In the genomic region with DNA sequence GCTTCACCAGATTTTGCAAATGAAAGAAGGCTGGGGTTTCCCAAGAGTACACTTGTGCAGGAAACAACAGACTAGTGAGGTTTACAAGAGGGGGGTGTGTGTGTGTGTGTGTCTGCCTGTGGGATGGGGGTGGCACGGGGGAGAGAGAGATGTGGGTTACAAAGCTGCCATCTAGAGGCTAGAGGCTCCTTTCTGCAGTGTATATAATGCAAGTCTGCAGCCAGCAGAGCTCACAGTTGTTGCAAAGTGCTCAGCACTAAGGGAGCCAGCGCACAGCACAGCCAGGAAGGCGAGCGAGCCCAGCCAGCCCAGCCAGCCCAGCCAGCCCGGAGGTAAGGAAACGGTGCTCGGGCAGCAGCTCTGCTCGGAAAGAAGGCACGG, we compare ENCODE assay signal across 8 cellular contexts. TPM values are rescaled to one million over a fixed set of nuclear protein-coding genes. Genes with fewer than 3 reads are reported as not detected.
DNase-seq lines count a peak whose midpoint lies in the region; ATAC-seq and TF ChIP-seq lines count a peak whose summit lies in the region.

ACKR3 (plus strand) TSS at position 233 of the 381 bp plus-strand sequence. CDS start 10,641 bp downstream, outside the sequence.

- peak within 1 kb of the TSS; percentile 81 to 84 (median 84) for H3K4me3 Mint-ChIP-seq in T-cell

- H4K20me1 ChIP-seq in Loucy (ENCODE audit: insufficient read depth, low read length, poor library complexity, severe bottlenecking) = no peaks in the 10 kb centered on the region

- in situ Hi-C loops in G401 (cut with HindIII; ENCODE audit: low sequenced_read_pairs) = no loop called here
- in situ Hi-C loops in astrocyte of the spinal cord (cut with HindIII; ENCODE audit: low sequenced_read_pairs) = no loop called here

- ATAC-seq in T-cell (replicated peaks in 1 of 4) = peak; percentile 92 to 95 (median 94)

- H3K4me2 ChIP-seq in Loucy (ENCODE audit: low read depth, low read length, poor library complexity, severe bottlenecking) = peak within 1 kb of the TSS; percentile 69

- no peaks in the 10 kb centered on the region for H3K27me3 Mint-ChIP-seq in T-cell

- H3K36me3 Mint-ChIP-seq in T-cell = peaks cover 6% of the 10 kb centered on the region

- H3K9me3 Mint-ChIP-seq in T-cell = no peaks in the 10 kb centered on the region

- peaks cover 21 to 28% (median 21%) of the 10 kb centered on the region in 3 donors for H3K4me1 Mint-ChIP-seq in T-cell

- peak within 1 kb of the TSS in 1 of 2 donors; percentile 53 for H3K27ac Mint-ChIP-seq in T-cell

- H2AFZ ChIP-seq in Loucy (ENCODE audit: low read length) = no peak within 1 kb of the TSS

- H3K9ac ChIP-seq in Loucy (ENCODE audit: low read depth, low read length, poor library complexity, severe bottlenecking) (peak within 1 kb of the TSS; percentile 45), iPS-15b (ENCODE audit: low read depth, low read length) (no peak within 1 kb of the TSS)

- peak; percentile 53 for DNase-seq in G401 (ENCODE audit: low spot score)
- peak; percentile 80 for DNase-seq in GOT3 (lab: John Stamatoyannopoulos, UW)
- DNase-seq in T-cell = peak; percentile 47 to 89 (median 78)
- DNase-seq in astrocyte of the spinal cord (ENCODE audit: low read depth, low spot score) = peak; percentile 88
- peak; percentile 34 for DNase-seq in skeletal muscle cell (ENCODE audit: low read depth)
- no peak for DNase-seq in NK-92 treated with Interleukin-12 subunit alpha and Interleukin-12 subunit beta, amount 100 ng/mL, for 24 hours (lab: John Stamatoyannopoulos, UW)

- no peaks in the 10 kb centered on the region for H3F3A ChIP-seq in Loucy (ENCODE audit: low read depth)

- no peaks in the 10 kb centered on the region for H3K9me2 ChIP-seq in Loucy (replicated peaks; ENCODE audit: low read depth, low read length)

- no peaks in the 10 kb centered on the region for H3K36me3 ChIP-seq in Loucy (ENCODE audit: insufficient read depth, low read length)
- no peaks in the 10 kb centered on the region for H3K36me3 ChIP-seq in iPS-15b (ENCODE audit: control insufficient read depth, insufficient read depth, low read length)

- CTCF ChIA-PET in T-cell (lab: Charles Lee) = interaction anchor here (0.5 to 5.1 kb wide), 19 partner anchors 10 to 516 kb away, joined by 3 to 109 read pairs (median 4); partner anchors contain the start of gene COPS8 (in 1 of the 2)

- H3K9me3 ChIP-seq in Loucy (ENCODE audit: insufficient read depth, low read depth, low read length) (no peaks in the 10 kb centered on the region), iPS-15b (ENCODE audit: control insufficient read depth, insufficient read depth, low read length) (no peaks in the 10 kb centered on the region)

- TF ChIP-seq CTCF in Loucy (conservative IDR thresholded peaks at IDR 0.05; ENCODE audit: low read length) (peak; percentile 83), astrocyte of the spinal cord (IDR thresholded peaks at IDR 0.05; ENCODE audit: low read depth, low read length) (peak; percentile 62)

- H3K4me3 ChIP-seq in Loucy (ENCODE audit: low read length, poor library complexity, severe bottlenecking) (peak within 1 kb of the TSS; percentile 54), astrocyte of the spinal cord (ENCODE audit: low read depth, low read length) (peak within 1 kb of the TSS; percentile 50), iPS-15b (ENCODE audit: low read depth, low read length) (peak within 1 kb of the TSS; percentile 66), skeletal muscle cell (ENCODE audit: low read depth, low read length) (peak within 1 kb of the TSS; percentile 21)

- POLR2A ChIA-PET in T-cell (lab: Charles Lee) = interaction anchor here (0.6 to 1.0 kb wide), 3 partner anchors 22 to 330 kb away, joined by 3 to 6 read pairs (median 3); no protein-coding TSS in a partner anchor

- peaks cover 6% of the 10 kb centered on the region; the same call in 1 of the 2 replicates for H3K79me2 ChIP-seq in Loucy (ENCODE audit: insufficient read depth, low read length)

- H3K4me1 ChIP-seq in Loucy (ENCODE audit: insufficient read depth, low read length, poor library complexity, severe bottlenecking) (peaks cover 33% of the 10 kb centered on the region), iPS-15b (ENCODE audit: control insufficient read depth, insufficient read depth, low read length) (peaks cover 33% of the 10 kb centered on the region)

- H3K27me3 ChIP-seq in Loucy (ENCODE audit: insufficient read depth, low read length, poor library complexity, severe bottlenecking) (no peaks in the 10 kb centered on the region), iPS-15b (ENCODE audit: control insufficient read depth, insufficient read depth, low read length) (peaks cover 23% of the 10 kb centered on the region)

RNA-seq across cellular contexts. Expression of gene ACKR3, which starts in this region (rescaled TPM):
- not detected in 2 replicates for total RNA-seq in G401 (2014; rRNA removed; shearing (Covaris generic))
- 1 to 10 TPM; 3.3 to 6.9 (median 4.5) TPM for total RNA-seq in T-cell

Comparison
In these comparisons a context has a peak if more than half of its experiments do, and no peak if none do; other contexts are left out.
1. Peak in DNase-seq in G401; RNA of the gene not detected or under 1 TPM.